8 cellular contexts compared by ENCODE assay signal in the genomic region with DNA sequence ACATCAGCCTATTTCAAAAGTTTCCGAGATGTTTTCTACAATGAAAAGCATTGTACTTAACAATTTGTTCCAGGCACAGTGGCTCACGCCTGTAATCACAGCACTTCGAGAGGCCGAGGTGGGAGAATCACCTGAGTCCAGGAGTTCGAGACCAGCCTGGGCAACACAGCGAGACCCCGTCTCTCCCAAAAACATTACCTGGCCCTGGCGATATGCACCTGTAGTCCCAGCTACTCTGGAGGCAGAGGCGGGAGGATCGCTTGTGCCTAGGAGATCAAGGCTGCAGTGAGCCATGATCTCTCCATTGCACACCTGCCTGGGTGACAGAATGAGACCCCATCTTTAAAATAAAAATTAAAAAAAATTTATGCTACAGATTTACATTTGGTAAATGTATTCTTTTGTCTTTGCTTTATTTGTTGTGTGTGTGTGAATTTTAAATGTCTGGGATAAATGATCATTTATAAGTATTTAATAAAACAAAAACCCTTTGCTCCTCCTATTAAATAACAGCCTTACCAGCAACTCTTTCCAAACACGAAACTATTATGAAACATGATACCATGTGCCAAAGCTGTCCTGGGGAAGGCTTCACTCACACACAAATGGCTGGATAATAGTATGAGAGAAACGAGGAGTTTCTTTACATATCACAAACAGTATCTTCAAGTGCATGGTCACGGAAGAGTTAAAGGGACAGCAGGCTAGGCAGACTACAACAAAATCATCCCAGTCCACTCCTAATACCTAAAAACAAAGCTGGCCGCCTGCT. TPM values are rescaled to one million over a fixed set of nuclear protein-coding genes. Genes with fewer than 3 reads are reported as not detected.
A peak's percentile ranks its signal among the peaks of the same experiment; 100 is the strongest.
DNase-seq lines count a peak whose midpoint lies in the region; ATAC-seq, FAIRE-seq and TF ChIP-seq lines count a peak whose summit lies in the region.

No MANE protein-coding gene starts in this region.

- intact Hi-C loops in Right ventricle myocardium inferior (cut with DNase I): no loop called here
- intact Hi-C loops in cardiac septum (cut with DNase I): no loop called here
- intact Hi-C loops in K562 (cut with micrococcal nuclease): no loop called here

- no peaks in the 10 kb centered on the region for H3K9me1 ChIP-seq in K562 (ENCODE audit: control insufficient read depth, insufficient read depth, low read length)

- ATAC-seq in Right ventricle myocardium inferior (peak; percentile 0), K562 (no peak)

- H3K9me3 ChIP-seq in K562 (replicated peaks; ENCODE audit: control insufficient read depth, insufficient read depth, low read depth, low read length) (no peaks in the 10 kb centered on the region), liver (ENCODE audit: control insufficient read depth in 4 of 4, low read length in 3 of 4) (no peaks in the 10 kb centered on the region), tibial nerve (no peaks in the 10 kb centered on the region)

- peak overlapping the region; percentile 89 for H3K4me2 ChIP-seq in K562 (ENCODE audit: insufficient read depth, low read length)

- H3K36me3 ChIP-seq in K562 (ENCODE audit: control insufficient read depth, insufficient read depth, low read length): no peaks in the 10 kb centered on the region
- no peaks in the 10 kb centered on the region for H3K36me3 ChIP-seq in liver (ENCODE audit: control insufficient read depth in 4 of 4, insufficient read depth in 3 of 4, low read depth in 1 of 4, low read length in 3 of 4)
- no peaks in the 10 kb centered on the region for H3K36me3 ChIP-seq in tibial nerve

- POLR2A ChIA-PET in K562 (lab: Yijun Ruan, JAX): interaction anchor here (0.9 to 5.2 kb wide), 5 partner anchors 9 to 65 kb away, joined by 3 to 47 read pairs (median 9); partner anchors contain the start of genes CPSF2, NDUFB1 and TRIP11

- in situ Hi-C loops in K562 (cut with MboI): no loop called here

- H4K20me1 ChIP-seq in K562 (replicated peaks; ENCODE audit: control insufficient read depth, insufficient read depth, low read length): no peaks in the 10 kb centered on the region

- no peak for FAIRE-seq in K562 (lab: Jason Lieb, UNC)

- TF ChIP-seq EP300 in K562 (IDR thresholded peaks at IDR 0.05; ENCODE audit: low read length) (no peak), tibial nerve (IDR thresholded peaks at IDR 0.05) (no peak)

- DNase-seq in Right ventricle myocardium inferior (ENCODE audit: missing footprints) (no peak), cardiac septum (ENCODE audit: low spot score) (no peak), K562 (ENCODE audit: extremely low read depth in 1 of 4, low spot score in 3 of 4) (peak in 1 of 4 experiments; percentile 6), tibial nerve (ENCODE audit: low spot score in 2 of 2) (no peak), occipital lobe (lab: John Stamatoyannopoulos, UW) (no peak), NCI-H2171 (lab: John Stamatoyannopoulos, UW) (no peak), SKM-1 treated with dmso at 0.1 percent for 144 hours (lab: John Stamatoyannopoulos, UW; ENCODE audit: unreplicated experiment) (no peak)

- TF ChIP-seq RAD21 in K562 (CRISPR knock-in tag; conservative IDR thresholded peaks at IDR 0.05 in 1 of 2, IDR thresholded peaks at IDR 0.05 in 1 of 2) (no peak), liver (IDR thresholded peaks at IDR 0.05) (peak in 1 of 2 donors; percentile 2)

- TF ChIP-seq CTCF in K562 (IDR thresholded peaks at IDR 0.05 in 2 of 3, conservative IDR thresholded peaks at IDR 0.05 in 1 of 3; ENCODE audit: insufficient read depth in 2 of 3, low read depth in 1 of 3, low read length in 3 of 3) (no peak), liver (IDR thresholded peaks at IDR 0.05; ENCODE audit: low read depth, low read length, missing input control) (no peak), tibial nerve (IDR thresholded peaks at IDR 0.05) (no peak)

- H3K27ac ChIP-seq in K562 (ENCODE audit: extremely low read depth, low read depth, low read length): peak overlapping the region; percentile 80
- H3K27ac ChIP-seq in liver (ENCODE audit: low read depth in 1 of 2, low read length in 2 of 2): peak overlapping the region; percentile 83 to 93
- H3K27ac ChIP-seq in tibial nerve: peak overlapping the region; percentile 92 to 98 (median 98)

- peak overlapping the region; percentile 74 to 92; a peak in 3 of 4 replicates for H3K9ac ChIP-seq in K562 (ENCODE audit: insufficient read depth in 1 of 2, low read depth in 2 of 2, low read length in 2 of 2)
- peak overlapping the region; percentile 70 to 94 for H3K9ac ChIP-seq in liver (ENCODE audit: low read depth in 1 of 2, low read length in 2 of 2)

- H3K79me2 ChIP-seq in K562 (ENCODE audit: control insufficient read depth, insufficient read depth, low read length): peaks cover 39% of the 10 kb centered on the region

- H3K4me3 ChIP-seq in K562: peak overlapping the region; percentile 87
- peak overlapping the region; percentile 89 to 94 (median 92) for H3K4me3 ChIP-seq in liver (ENCODE audit: low read depth in 1 of 3, low read length in 3 of 3)
- H3K4me3 ChIP-seq in tibial nerve: peak overlapping the region; percentile 67 to 81 (median 76)

- H3K4me1 ChIP-seq in K562 (replicated peaks in 1 of 2; ENCODE audit: control insufficient read depth in 2 of 2, insufficient read depth in 2 of 2, low read length in 2 of 2) (peaks cover 3 to 7% of the 10 kb centered on the region in 2 experiments; a peak in 4 of 5 replicates), liver (ENCODE audit: control insufficient read depth in 4 of 4, insufficient read depth in 4 of 4, low read length in 3 of 4) (peaks cover 0 to 13% (median 5%) of the 10 kb centered on the region in 4 donors), tibial nerve (peaks cover 0 to 59% (median 16%) of the 10 kb centered on the region in 4 donors)

- H3K27me3 ChIP-seq in K562 (ENCODE audit: control insufficient read depth in 2 of 2, insufficient read depth in 2 of 2, low read length in 2 of 2) (no peaks in the 10 kb centered on the region), liver (ENCODE audit: control insufficient read depth in 4 of 4, insufficient read depth in 4 of 4, low read length in 3 of 4) (no peaks in the 10 kb centered on the region), tibial nerve (no peaks in the 10 kb centered on the region)

- TSS peak; percentile 69 for BruUV-seq in K562 (replicated peaks; lab: Mats Ljungman, UMichigan)

- peak overlapping the region; percentile 87 for H2AFZ ChIP-seq in K562 (ENCODE audit: low read depth, low read length)

- 64% methylated on average over 13 of the region's 14 CpGs for WGBS in K562 (ENCODE audit: insufficient coverage, low coverage, missing lambda C conversion rate)
- WGBS in liver: 62% methylated on average over 14 of the region's 14 CpGs
- 55 to 56% methylated on average over 14 of the region's 14 CpGs for WGBS in tibial nerve, 2 donors

- TF ChIP-seq POLR2A in K562 (conservative IDR thresholded peaks at IDR 0.05): no peak
- TF ChIP-seq POLR2A in tibial nerve (IDR thresholded peaks at IDR 0.05): no peak

- CTCF ChIA-PET in K562 (lab: Yijun Ruan, JAX; ENCODE audit: low intra/inter-chr PET ratio): no interaction called here

RNA-seq across cellular contexts. Expression of gene ATXN3, which starts 1.1 kb away (rescaled TPM):
- total RNA-seq in Right ventricle myocardium inferior (16.9 TPM), cardiac septum (17.6 TPM), K562 (2014; rRNA removed) (14.6 and 16.5 TPM in 2 replicates), K562 (2014; rRNA removed; fragmentation: Illumina TruSeq; extraction: Trizol) (25.0 and 32.5 TPM in 2 replicates), K562 (2015; rRNA removed; fragmentation: Illumina TruSeq; extraction: Trizol) (11.8 and 12.8 TPM in 2 replicates), K562 (2021) (11.3 and 12.6 TPM in 2 replicates), liver (10 to 100 TPM; 12.9 to 17.7 TPM), tibial nerve (10 to 100 TPM; 35.0 to 75.7 (median 48.5) TPM), occipital lobe (35.1 TPM)
- 31.7 and 52.7 TPM in 2 replicates for total RNA-seq in K562 (2011; cell fraction: chromatin; rRNA removed; ENCODE audit: low replicate concordance)
- total RNA-seq in K562 (2011; cell fraction: nucleolus; rRNA removed): 13.0 and 13.8 TPM in 2 replicates
- total RNA-seq in K562 (2011; cell fraction: nucleoplasm; rRNA removed): 19.4 and 24.2 TPM in 2 replicates
- polyA plus RNA-seq in K562 (2011; rRNA removed) (11.2 and 18.2 TPM in 2 replicates), K562 (2014; fragmentation: Illumina TruSeq; extraction: Trizol) (11.3 and 14.2 TPM in 2 replicates), K562 (2014; fragmentation: Nextera tagmentation; extraction: Ambion mirVana) (10 to 100 TPM; 14.0 to 18.0 TPM), K562 (2014; rRNA removed) (12.7 and 17.6 TPM in 2 replicates), liver (1 to 10 TPM; 3.6 to 5.3 TPM)
- polyA plus RNA-seq in K562 (2011; cell fraction: cytosol; rRNA removed): 1.7 and 4.5 TPM in 2 replicates
- polyA plus RNA-seq in K562 (2011; cell fraction: nucleus; rRNA removed): 5.8 and 6.2 TPM in 2 replicates
- 7.9 and 17.4 TPM in 2 replicates for polyA plus RNA-seq in K562 (2012)
- 41.7 and 41.9 TPM in 2 replicates for polyA minus RNA-seq in K562 (2011; rRNA and poly(A)+ RNA removed)
- 4.5 and 10.7 TPM in 2 replicates for polyA minus RNA-seq in K562 (2011; cell fraction: cytosol; rRNA and poly(A)+ RNA removed)
- 6.2 and 11.1 TPM in 2 replicates for polyA minus RNA-seq in K562 (2011; cell fraction: nucleus; rRNA and poly(A)+ RNA removed)

RNA-seq across cellular contexts. Expression of gene NDUFB1, which starts 16.2 kb away (rescaled TPM):
- total RNA-seq in Right ventricle myocardium inferior (635 TPM), cardiac septum (410 TPM), K562 (2014; rRNA removed) (164 and 330 TPM in 2 replicates), K562 (2014; rRNA removed; fragmentation: Illumina TruSeq; extraction: Trizol) (323 and 358 TPM in 2 replicates), K562 (2015; rRNA removed; fragmentation: Illumina TruSeq; extraction: Trizol) (248 and 251 TPM in 2 replicates), K562 (2021) (102 TPM in 2 replicates), liver (100 to 1,000 TPM; 136 to 197 TPM), tibial nerve (100 to 1,000 TPM in 3 of 4 donors, 10 to 100 TPM in 1; 81.0 to 322 (median 262) TPM), occipital lobe (158 TPM)
- total RNA-seq in K562 (2011; cell fraction: chromatin; rRNA removed; ENCODE audit: low replicate concordance): 29.6 and 37.4 TPM in 2 replicates
- total RNA-seq in K562 (2011; cell fraction: nucleolus; rRNA removed): 48.0 and 54.4 TPM in 2 replicates
- total RNA-seq in K562 (2011; cell fraction: nucleoplasm; rRNA removed): 60.5 and 64.4 TPM in 2 replicates
- polyA plus RNA-seq in K562 (2011; rRNA removed) (202 and 325 TPM in 2 replicates), K562 (2014; fragmentation: Illumina TruSeq; extraction: Trizol) (294 and 348 TPM in 2 replicates), K562 (2014; fragmentation: Nextera tagmentation; extraction: Ambion mirVana) (100 to 1,000 TPM; 410 to 431 TPM), K562 (2014; rRNA removed) (767 and 793 TPM in 2 replicates), liver (100 to 1,000 TPM; 283 to 436 TPM)
- polyA plus RNA-seq in K562 (2011; cell fraction: cytosol; rRNA removed): 58.1 and 187 TPM in 2 replicates
- 78.6 and 113 TPM in 2 replicates for polyA plus RNA-seq in K562 (2011; cell fraction: nucleus; rRNA removed)
- 187 and 742 TPM in 2 replicates for polyA plus RNA-seq in K562 (2012)
- 69.0 and 73.5 TPM in 2 replicates for polyA minus RNA-seq in K562 (2011; rRNA and poly(A)+ RNA removed)
- polyA minus RNA-seq in K562 (2011; cell fraction: cytosol; rRNA and poly(A)+ RNA removed): 14.2 and 19.0 TPM in 2 replicates
- 15.9 and 31.7 TPM in 2 replicates for polyA minus RNA-seq in K562 (2011; cell fraction: nucleus; rRNA and poly(A)+ RNA removed)

RNA-seq across cellular contexts. Expression of gene CPSF2, which starts 16.5 kb away (rescaled TPM):
- total RNA-seq in Right ventricle myocardium inferior: 38.8 TPM
- 41.1 TPM for total RNA-seq in cardiac septum
- total RNA-seq in K562 (2011; cell fraction: chromatin; rRNA removed; ENCODE audit: low replicate concordance): 11.5 and 30.0 TPM in 2 replicates
- total RNA-seq in K562 (2011; cell fraction: nucleolus; rRNA removed): 10.8 and 12.0 TPM in 2 replicates
- total RNA-seq in K562 (2011; cell fraction: nucleoplasm; rRNA removed): 15.5 and 23.5 TPM in 2 replicates
- 40.6 and 41.9 TPM in 2 replicates for total RNA-seq in K562 (2014; rRNA removed)
- 71.3 and 77.7 TPM in 2 replicates for total RNA-seq in K562 (2014; rRNA removed; fragmentation: Illumina TruSeq; extraction: Trizol)
- 65.3 and 68.8 TPM in 2 replicates for total RNA-seq in K562 (2015; rRNA removed; fragmentation: Illumina TruSeq; extraction: Trizol)
- total RNA-seq in K562 (2021): 65.4 and 67.8 TPM in 2 replicates
- 32.1 and 48.0 TPM in 2 replicates for polyA plus RNA-seq in K562 (2011; rRNA removed)
- polyA plus RNA-seq in K562 (2011; cell fraction: cytosol; rRNA removed): 5.3 and 9.8 TPM in 2 replicates
- polyA plus RNA-seq in K562 (2011; cell fraction: nucleus; rRNA removed): 6.2 and 8.8 TPM in 2 replicates
- 23.7 and 72.5 TPM in 2 replicates for polyA plus RNA-seq in K562 (2012)
- polyA plus RNA-seq in K562 (2014; fragmentation: Illumina TruSeq; extraction: Trizol): 40.5 and 55.9 TPM in 2 replicates
- polyA plus RNA-seq in K562 (2014; fragmentation: Nextera tagmentation; extraction: Ambion mirVana): 10 to 100 TPM; 20.8 to 25.9 TPM
- polyA plus RNA-seq in K562 (2014; rRNA removed): 39.1 and 49.0 TPM in 2 replicates
- polyA minus RNA-seq in K562 (2011; rRNA and poly(A)+ RNA removed): 55.1 and 56.3 TPM in 2 replicates
- 20.3 and 29.9 TPM in 2 replicates for polyA minus RNA-seq in K562 (2011; cell fraction: cytosol; rRNA and poly(A)+ RNA removed)
- polyA minus RNA-seq in K562 (2011; cell fraction: nucleus; rRNA and poly(A)+ RNA removed): 11.8 and 12.7 TPM in 2 replicates
- total RNA-seq in liver: 10 to 100 TPM; 18.4 to 19.4 TPM
- polyA plus RNA-seq in liver: 1 to 10 TPM; 9.6 to 9.9 TPM
- 10 to 100 TPM; 24.9 to 33.0 (median 31.4) TPM for total RNA-seq in tibial nerve
- total RNA-seq in occipital lobe: 19.3 TPM
